11 cellular contexts compared by ENCODE assay signal in genomic region chr7:139753079-139753692, GRCh38. TPM values are rescaled to one million over a fixed set of nuclear protein-coding genes. Genes with fewer than 3 reads are reported as not detected.
DNase-seq lines count a peak whose midpoint lies in the region; ATAC-seq and TF ChIP-seq lines count a peak whose summit lies in the region.
"Had no signal": no experiment of that assay in that cellular context is flagged by ENCODE, and none has a peak within 500 bp of the region (broad histone marks: within the 10 kb centered on the region; RNA-seq: fewer than 3 reads in every experiment).

No MANE protein-coding gene starts in this region.

- H3K9ac ChIP-seq in skeletal muscle satellite cell (ENCODE audit: low read depth, low read length): peak overlapping the region; percentile 44

- peak; percentile 9 for DNase-seq in NCI-H2107 treated with DMSO at 0.1 percent for 48 hours (lab: John Stamatoyannopoulos, UW; ENCODE audit: unreplicated experiment)
- DNase-seq in NCI-H2107 (lab: John Stamatoyannopoulos, UW): no peak
- DNase-seq in RWPE1 (ENCODE audit: low spot score): no peak
- DNase-seq in right atrium auricular region (ENCODE audit: low spot score): no peak
- DNase-seq in NCI-H446 (lab: John Stamatoyannopoulos, UW): no peak
- DNase-seq in NCI-H2029 treated with DMSO at 0.1 percent for 48 hours (lab: John Stamatoyannopoulos, UW): no peak
- DNase-seq: ACHN, NCI-H2081 treated with DMSO at 0.1 percent for 48 hours had no signal

- H3K4me2 ChIP-seq in skeletal muscle satellite cell (ENCODE audit: low read length): peak overlapping the region; percentile 58

- no peak for TF ChIP-seq CTCF in RWPE1 (conservative IDR thresholded peaks at IDR 0.05; ENCODE audit: low read depth)
- peak in 1 of 2 donors; percentile 32 for TF ChIP-seq CTCF in right atrium auricular region (IDR thresholded peaks at IDR 0.05)

- H3K27me3 ChIP-seq in right atrium auricular region (no peaks in the 10 kb centered on the region), skeletal muscle satellite cell (ENCODE audit: control insufficient read depth, insufficient read depth, low read length) (no peaks in the 10 kb centered on the region)

- H3K4me3 ChIP-seq in right atrium auricular region (no peak overlapping the region), skeletal muscle satellite cell (ENCODE audit: low read length) (peak overlapping the region; percentile 11)

- H3K4me1 ChIP-seq in right atrium auricular region (peaks cover 0 to 74% of the 10 kb centered on the region in 2 donors), skeletal muscle satellite cell (ENCODE audit: control insufficient read depth, insufficient read depth, low read length) (peaks cover 77% of the 10 kb centered on the region)

- peak overlapping the region; percentile 10 for H3K27ac ChIP-seq in RWPE1
- peak overlapping the region; percentile 36 to 61 for H3K27ac ChIP-seq in right atrium auricular region

- ATAC-seq in activated CD4-positive, CD25-positive, alpha-beta regulatory T cell treated with anti-CD3 and anti-CD28 coated beads, Interleukin-2, amount 50 U/mL, for 24 hours: no peak
- ATAC-seq: activated T-helper 17 cell treated with anti-CD3 and anti-CD28 coated beads, Interleukin-2, amount 50 U/mL, for 72 hours had no signal

- no peaks in the 10 kb centered on the region for H3K9me3 ChIP-seq in right atrium auricular region
- no peaks in the 10 kb centered on the region for H3K9me3 ChIP-seq in skeletal muscle satellite cell (replicated peaks; ENCODE audit: low read length)

- CTCF ChIA-PET in RWPE1 (lab: Yijun Ruan, JAX): interaction anchor here (0.6 kb wide), 1 partner anchor 79 kb away, joined by 3 read pairs; no protein-coding TSS in a partner anchor

- H3K36me3 ChIP-seq in right atrium auricular region: no peaks in the 10 kb centered on the region
- H3K36me3 ChIP-seq in skeletal muscle satellite cell (ENCODE audit: insufficient read depth, low read length): peaks cover 45% of the 10 kb centered on the region

- POLR2A ChIA-PET in RWPE1 (lab: Yijun Ruan, JAX; ENCODE audit: low non-redundant PET): no interaction called here

RNA-seq across cellular contexts. Expression of gene HIPK2, which starts 24.6 kb away (rescaled TPM):
- total RNA-seq in right atrium auricular region: 100 to 1,000 TPM in 1 of 2 donors, 10 to 100 TPM in 1; 87.0 to 131 TPM
- 45.4 and 46.1 TPM in 2 replicates for total RNA-seq in skeletal muscle satellite cell (2012; rRNA removed)
